In genomic region chr15:43777293-43777819, GRCh38 we compare ENCODE assay signal across 8 cellular contexts. TPM values are rescaled to one million over a fixed set of nuclear protein-coding genes. Genes with fewer than 3 reads are reported as not detected.
A peak's percentile ranks its signal among the peaks of the same experiment; 100 is the strongest.
DNase-seq lines count a peak whose midpoint lies in the region; ATAC-seq and TF ChIP-seq lines count a peak whose summit lies in the region.

No MANE protein-coding gene starts in this region.

- TF ChIP-seq EP300 in transverse colon (IDR thresholded peaks at IDR 0.05; ENCODE audit: low read depth), result no peak

- ATAC-seq in GM21825 (IDR thresholded peaks at IDR 0.05; ENCODE audit: unreplicated experiment), result peak; percentile 51

- H3K27me3 ChIP-seq in parathyroid adenoma (ENCODE audit: control insufficient read depth, insufficient read depth, low read length) (no peaks in the 10 kb centered on the region), transverse colon (no peaks in the 10 kb centered on the region)

- peak overlapping the region; percentile 93 for H2AFZ ChIP-seq in parathyroid adenoma

- TF ChIP-seq POLR2A in transverse colon (IDR thresholded peaks at IDR 0.05), result no peak

- DNase-seq in DMS79 treated with DMSO at 0.1 percent for 48 hours (lab: John Stamatoyannopoulos, UW), result peak; percentile 65
- DNase-seq in SHP77 treated with DMSO at 0.1 percent for 48 hours (lab: John Stamatoyannopoulos, UW), result peak; percentile 63
- DNase-seq in activated naive CD4-positive, alpha-beta T cell treated with Interleukin-2 at 50 U/mL for 16 hours, result peak; percentile 85
- peak; percentile 79 for DNase-seq in glomerular visceral epithelial cell (ENCODE audit: extremely low spot score)
- DNase-seq in transverse colon, result peak; percentile 87

- peak; percentile 85 for TF ChIP-seq CTCF in LNCAP (IDR thresholded peaks at IDR 0.05)
- peak; percentile 50 for TF ChIP-seq CTCF in parathyroid adenoma (IDR thresholded peaks at IDR 0.05)
- peak; percentile 72 to 95 (median 81) for TF ChIP-seq CTCF in transverse colon (IDR thresholded peaks at IDR 0.05)

- H3K4me1 ChIP-seq in parathyroid adenoma, result no peaks in the 10 kb centered on the region
- peaks cover 0 to 23% (median 15%) of the 10 kb centered on the region in 4 donors for H3K4me1 ChIP-seq in transverse colon

- H3K4me2 ChIP-seq in parathyroid adenoma (ENCODE audit: low read length), result peak overlapping the region; percentile 93

- 0% methylated on average over 27 of the region's 28 CpGs; no CpG with 5 or more reads in 1 of the 2 donors for WGBS in transverse colon (ENCODE audit: low coverage in 1 of 2), 2 donors

- in situ Hi-C loops in transverse colon (cut with MboI; ENCODE audit: low pct_ligation_motif_present in 1 of 4, low pct_unique_long_range_greater_than_20kb in 1 of 4, low sequenced_read_pairs in 3 of 4), result loop anchor here in 1 of 4 donors (25.0 kb wide), 1 partner anchor 290 kb away; the partner anchor contains the start of gene TP53BP1

- H3K9me3 ChIP-seq in parathyroid adenoma (ENCODE audit: control insufficient read depth, low read length) (no peaks in the 10 kb centered on the region), transverse colon (no peaks in the 10 kb centered on the region)

- no peak overlapping the region for H3K9ac ChIP-seq in parathyroid adenoma

- H3K4me3 ChIP-seq in parathyroid adenoma (ENCODE audit: low read depth, low read length), result peak overlapping the region; percentile 79
- peak overlapping the region; percentile 44 to 81 (median 72) for H3K4me3 ChIP-seq in transverse colon

- H3K27ac ChIP-seq in parathyroid adenoma (peak overlapping the region; percentile 60), transverse colon (peak overlapping the region; percentile 88 to 97 (median 92))

- intact Hi-C loops in transverse colon (cut with DNase I; ENCODE audit: low total_unique reads), result no loop called here

- no peaks in the 10 kb centered on the region for H3K79me2 ChIP-seq in parathyroid adenoma

- no peaks in the 10 kb centered on the region for H3K36me3 ChIP-seq in parathyroid adenoma (ENCODE audit: control insufficient read depth, insufficient read depth, low read length)
- H3K36me3 ChIP-seq in transverse colon, result peaks cover 0 to 14% (median 7%) of the 10 kb centered on the region in 4 donors

RNA-seq across cellular contexts. Expression of gene ELL3, which starts 0.6 kb away (rescaled TPM):
- 10 to 100 TPM in 3 of 4 donors, 1 to 10 TPM in 1; 4.4 to 59.4 (median 32.6) TPM for total RNA-seq in transverse colon

RNA-seq across cellular contexts. Expression of gene SERF2, which starts 14.8 kb away (rescaled TPM):
- 1,000 to 10,000 TPM in 1 of 4 donors, 100 to 1,000 TPM in 3; 663 to 1,001 (median 825) TPM for total RNA-seq in transverse colon

RNA-seq across cellular contexts. Expression of gene SERINC4, which starts 22.7 kb away (rescaled TPM):
- total RNA-seq in transverse colon, result not detected

RNA-seq across cellular contexts. Expression of gene HYPK, which starts 23.0 kb away (rescaled TPM):
- 10 to 100 TPM; 10.6 to 41.1 (median 27.5) TPM for total RNA-seq in transverse colon

RNA-seq across cellular contexts. Expression of gene PDIA3, which starts 31.1 kb away (rescaled TPM):
- 100 to 1,000 TPM in 2 of 4 donors, 10 to 100 TPM in 2; 29.5 to 115 (median 98.6) TPM for total RNA-seq in transverse colon

Comparison
In these comparisons a context has a peak if more than half of its experiments do, and no peak if none do; other contexts are left out.
1. Peak in every context shown above with its lines: DNase-seq, ATAC-seq, H3K4me3 ChIP-seq and H3K27ac ChIP-seq.